In genomic region chr14:91946313-91947195, GRCh38 we compare ENCODE assay signal across 8 cellular contexts. TPM values are rescaled to one million over a fixed set of nuclear protein-coding genes. Genes with fewer than 3 reads are reported as not detected.
DNase-seq lines count a peak whose midpoint lies in the region; ATAC-seq and TF ChIP-seq lines count a peak whose summit lies in the region.

No MANE protein-coding gene starts in this region.

- TF ChIP-seq CTCF in H9 (conservative IDR thresholded peaks at IDR 0.05) (no peak), left ventricle myocardium inferior (IDR thresholded peaks at IDR 0.05; ENCODE audit: borderline replicate concordance) (no peak)
- TF ChIP-seq CTCF in activated CD8-positive, alpha-beta T cell treated with anti-CD3 and anti-CD28 coated beads for 36 hours (IDR thresholded peaks at IDR 0.05), result no peak

- H3K4me3 Mint-ChIP-seq in H9, result peak overlapping the region; percentile 68 to 89
- peak overlapping the region; percentile 83 for H3K4me3 Mint-ChIP-seq in activated CD8-positive, alpha-beta T cell treated with anti-CD3 and anti-CD28 coated beads for 36 hours

- intact Hi-C loops in activated CD8-positive, alpha-beta T cell treated with anti-CD3 and anti-CD28 coated beads for 36 hours (cut with micrococcal nuclease), result no loop called here
- intact Hi-C loops in left ventricle myocardium inferior (cut with micrococcal nuclease) (no loop called here), sciatic nerve (cut with DNase I) (loop anchor here (10.0 kb wide), 1 partner anchor 52 kb away; no protein-coding TSS in a partner anchor)

- H3T11ph ChIP-seq in H9 (ENCODE audit: low read length), result no peak overlapping the region

- H2BK15ac ChIP-seq in H9 (ENCODE audit: low read depth, low read length), result no peak overlapping the region

- H3K4me1 Mint-ChIP-seq in H9, result peaks cover 14 to 16% of the 10 kb centered on the region in 2 experiments
- H3K4me1 Mint-ChIP-seq in activated CD8-positive, alpha-beta T cell treated with anti-CD3 and anti-CD28 coated beads for 36 hours (ENCODE audit: low read depth), result peaks cover 16% of the 10 kb centered on the region

- peaks cover 58% of the 10 kb centered on the region for H3K27me3 Mint-ChIP-seq in H9 (ENCODE audit: low read depth)
- H3K27me3 Mint-ChIP-seq in activated CD8-positive, alpha-beta T cell treated with anti-CD3 and anti-CD28 coated beads for 36 hours, result peaks cover 24% of the 10 kb centered on the region

- no peak overlapping the region for H3K56ac ChIP-seq in H9 (ENCODE audit: insufficient read length, low read depth, low read length)

- no peak overlapping the region for H4K8ac ChIP-seq in H9 (replicated peaks; ENCODE audit: insufficient read length, low read depth, low read length)

- H3K9me3 ChIP-seq in H9 (ENCODE audit: control insufficient read depth, low read depth, low read length) (no peaks in the 10 kb centered on the region), left ventricle myocardium inferior (replicated peaks) (no peaks in the 10 kb centered on the region)

- H3K9ac ChIP-seq in H9 (ENCODE audit: extremely low read depth, insufficient read length, low read length), result no peak overlapping the region

- no CpG with 5 or more reads among the region's 20 CpGs for WGBS in H9 (ENCODE audit: extremely low coverage, insufficient read length, low lambda C conversion rate)

- no peak overlapping the region for H2BK5ac ChIP-seq in H9 (ENCODE audit: insufficient read length, low read length)

- POLR2A ChIA-PET in activated CD8-positive, alpha-beta T cell treated with anti-CD3 and anti-CD28 coated beads for 36 hours (lab: Charles Lee), result interaction anchor here (0.5 to 1.0 kb wide), 3 partner anchors 13 to 191 kb away, joined by 3 read pairs; no protein-coding TSS in a partner anchor

- H3K27me3 ChIP-seq in H9 (ENCODE audit: insufficient read depth, low read length) (peaks cover 6% of the 10 kb centered on the region), left ventricle myocardium inferior (ENCODE audit: low read depth) (peaks cover 76% of the 10 kb centered on the region)

- H2AFZ ChIP-seq in H9 (ENCODE audit: low read length), result no peak overlapping the region

- no peak overlapping the region for H3K18ac ChIP-seq in H9 (ENCODE audit: insufficient read length, low read depth, low read length)

- no peak overlapping the region for H3K23ac ChIP-seq in H9 (ENCODE audit: insufficient read length, low read depth, low read length)

- H3K4me1 ChIP-seq in H9 (ENCODE audit: insufficient read depth, low read length), result 0 out of 2 replicates have a peak, but pooled peaks cover 4% of the 10 kb centered on the region
- peaks cover 20% of the 10 kb centered on the region for H3K4me1 ChIP-seq in left ventricle myocardium inferior

- no peak for ATAC-seq in activated CD8-positive, alpha-beta T cell treated with anti-CD3 and anti-CD28 coated beads for 36 hours
- ATAC-seq in sciatic nerve, result peak; percentile 59
- no peak for ATAC-seq in HG03432 (IDR thresholded peaks at IDR 0.05; ENCODE audit: unreplicated experiment)
- no peak for ATAC-seq in GM19023 (IDR thresholded peaks at IDR 0.05; ENCODE audit: unreplicated experiment)

- H2BK20ac ChIP-seq in H9 (ENCODE audit: low read depth, low read length, poor library complexity, severe bottlenecking), result no peak overlapping the region

- peak overlapping the region; percentile 71 for H3K4me3 ChIP-seq in left ventricle myocardium inferior

- H3K4me2 ChIP-seq in H9 (ENCODE audit: insufficient read depth, insufficient read length, low read length), result peak overlapping the region; percentile 74

- peaks cover 0 to 2% (median 0%) of the 10 kb centered on the region in 3 experiments; a peak in 2 of 7 replicates for H3K36me3 Mint-ChIP-seq in H9 (ENCODE audit: insufficient read depth in 1 of 3, low read depth in 3 of 3)
- no peaks in the 10 kb centered on the region for H3K36me3 Mint-ChIP-seq in activated CD8-positive, alpha-beta T cell treated with anti-CD3 and anti-CD28 coated beads for 36 hours (ENCODE audit: low read depth)

- peaks cover 7% of the 10 kb centered on the region for H3K23me2 ChIP-seq in H9 (ENCODE audit: insufficient read length, low read depth, low read length, poor library complexity, severe bottlenecking)

- H3K27ac ChIP-seq in H9 (ENCODE audit: insufficient read length, low read depth, low read length), result no peak overlapping the region
- H3K27ac ChIP-seq in left ventricle myocardium inferior (replicated peaks), result peak overlapping the region; percentile 82

- H3K14ac ChIP-seq in H9 (ENCODE audit: insufficient read depth, low read length), result no peak overlapping the region

- no peaks in the 10 kb centered on the region for H3K36me3 ChIP-seq in left ventricle myocardium inferior

- CTCF ChIA-PET in activated CD8-positive, alpha-beta T cell treated with anti-CD3 and anti-CD28 coated beads for 36 hours (lab: Charles Lee), result interaction anchor here (1.0 to 1.4 kb wide), 4 partner anchors 34 to 59 kb away, joined by 3 to 4 read pairs (median 3); no protein-coding TSS in a partner anchor

- H2BK12ac ChIP-seq in H9 (ENCODE audit: insufficient read length, low read depth, low read length), result no peak overlapping the region

- H4K5ac ChIP-seq in H9 (ENCODE audit: insufficient read length, low read depth, low read length), result no peak overlapping the region

- H3K4ac ChIP-seq in H9 (ENCODE audit: low read depth, low read length), result no peak overlapping the region

- no peak overlapping the region for H2AK5ac ChIP-seq in H9 (ENCODE audit: insufficient read length, low read length)

- H4K91ac ChIP-seq in H9 (ENCODE audit: insufficient read length, low read depth, low read length), result no peak overlapping the region

- H2BK120ac ChIP-seq in H9 (ENCODE audit: low read depth, low read length, poor library complexity, severe bottlenecking), result no peak overlapping the region

- no peaks in the 10 kb centered on the region for H3K79me2 ChIP-seq in H9 (ENCODE audit: insufficient read depth, low read length)

- DNase-seq in H9, result no peak
- no peak for DNase-seq in activated CD8-positive, alpha-beta T cell treated with anti-CD3 and anti-CD28 coated beads for 36 hours
- DNase-seq in left ventricle myocardium inferior, result no peak
- DNase-seq in sciatic nerve (ENCODE audit: low spot score), result no peak
- DNase-seq in HT-29 (ENCODE audit: low spot score), result no peak
- DNase-seq in middle frontal gyrus (ENCODE audit: extremely low spot score, low spot score), result no peak

- H3K27ac Mint-ChIP-seq in H9, result no peak overlapping the region
- no peak overlapping the region for H3K27ac Mint-ChIP-seq in activated CD8-positive, alpha-beta T cell treated with anti-CD3 and anti-CD28 coated beads for 36 hours

- H4K20me1 ChIP-seq in H9 (ENCODE audit: control insufficient read depth, insufficient read depth, insufficient read length), result no peaks in the 10 kb centered on the region

- H3K79me1 ChIP-seq in H9 (ENCODE audit: insufficient read depth, low read depth, low read length, poor library complexity, severe bottlenecking), result no peaks in the 10 kb centered on the region

- no peaks in the 10 kb centered on the region for H3K9me3 Mint-ChIP-seq in H9
- no peaks in the 10 kb centered on the region for H3K9me3 Mint-ChIP-seq in activated CD8-positive, alpha-beta T cell treated with anti-CD3 and anti-CD28 coated beads for 36 hours

RNA-seq across cellular contexts. Expression of gene FBLN5, which starts 0.9 kb away (rescaled TPM):
- total RNA-seq in H9 (2021) (1.0 and 1.3 TPM in 2 replicates), left ventricle myocardium inferior (62.5 TPM), sciatic nerve (172 TPM)
- 1 to 10 TPM; 1.3 to 1.4 TPM for total RNA-seq in activated CD8-positive, alpha-beta T cell treated with anti-CD3 and anti-CD28 coated beads for 36 hours
- not detected in 2 replicates for total RNA-seq in HT-29 (2014; rRNA removed; shearing (Covaris generic))

Comparison
In these comparisons a context has a peak if more than half of its experiments do, and no peak if none do; other contexts are left out.
1. RNA of gene FBLN5, which starts 0.9 kb away (total RNA-seq): 172 TPM in sciatic nerve (single experiment) and 62.5 TPM in left ventricle myocardium inferior (single experiment); 1.3 to 1.4 TPM in activated CD8-positive, alpha-beta T cell treated with anti-CD3 and anti-CD28 coated beads for 36 hours, 1.0 to 1.3 TPM in H9 and not detected in HT-29; every median in the first group is over 10 times any median in the second.